ENCODE assay signal across 9 cellular contexts in the genomic region with DNA sequence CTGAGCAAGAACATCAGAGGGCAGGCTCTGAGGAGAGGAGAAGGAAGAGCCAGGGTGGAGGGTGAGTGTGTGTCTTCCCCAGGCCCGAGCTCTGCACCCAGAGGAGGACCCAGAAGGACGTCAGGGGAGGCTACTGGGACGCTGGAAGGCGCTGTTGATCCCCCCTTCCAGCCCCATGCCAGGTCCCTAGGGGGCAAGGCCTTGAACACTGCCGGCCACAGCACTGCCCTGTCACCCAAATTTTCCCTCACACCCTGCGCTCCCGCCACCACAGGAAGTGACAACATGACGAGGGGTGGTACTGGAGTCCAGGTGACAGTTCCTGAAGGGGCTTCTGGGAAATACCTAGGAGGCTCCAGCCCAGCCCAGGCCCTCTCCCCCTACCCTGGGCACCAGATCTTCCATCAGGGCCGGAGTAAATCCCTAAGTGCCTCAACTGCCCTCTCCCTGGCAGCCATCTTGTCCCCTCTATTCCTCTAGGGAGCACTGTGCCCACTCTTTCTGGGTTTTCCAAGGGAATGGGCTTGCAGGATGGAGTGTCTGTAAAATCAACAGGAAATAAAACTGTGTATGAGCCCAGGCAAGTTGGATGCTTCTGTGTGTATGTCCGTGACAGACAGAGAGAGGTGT.
DNase-seq lines count a peak whose midpoint lies in the region; ATAC-seq and FAIRE-seq lines count a peak whose summit lies in the region.
"Had no signal": no experiment of that assay in that cellular context is flagged by ENCODE, and none has a peak within 500 bp of the region (broad histone marks: within the 10 kb centered on the region; RNA-seq: fewer than 3 reads in every experiment).

No MANE protein-coding gene starts in this region.

- no peak for FAIRE-seq in RCC 7860 (lab: Jason Lieb, UNC)
- FAIRE-seq: endometrium had no signal

- no peaks in the 10 kb centered on the region for H3K36me3 Mint-ChIP-seq in T-helper 2 cell treated with Interferon-gamma antibody and Interleukin-4, amounts not matched to agents 5 μg/mL and 100 μg/mL, for 36 hours (ENCODE audit: low read depth)
- peaks cover 0 to 2% of the 10 kb centered on the region in 2 donors for H3K36me3 Mint-ChIP-seq in stimulated activated naive B cell treated with anti-CD40 and anti-IgM and Interleukin-4, amounts not matched to agents 10 μg/mL and 1 μg/mL and 100 μg/mL, for 72 hours

- H3K9me3 ChIP-seq in endocrine pancreas (ENCODE audit: control insufficient read depth, low read length): no peaks in the 10 kb centered on the region

- H3K9me3 Mint-ChIP-seq in T-helper 2 cell treated with Interferon-gamma antibody and Interleukin-4, amounts not matched to agents 5 μg/mL and 100 μg/mL, for 36 hours: no peaks in the 10 kb centered on the region
- H3K9me3 Mint-ChIP-seq in stimulated activated naive B cell treated with anti-CD40 and anti-IgM and Interleukin-4, amounts not matched to agents 10 μg/mL and 1 μg/mL and 100 μg/mL, for 72 hours: no peaks in the 10 kb centered on the region

- H3K36me3 ChIP-seq in endocrine pancreas (ENCODE audit: control insufficient read depth, insufficient read depth, low read length): no peaks in the 10 kb centered on the region

- DNase-seq in T-helper 2 cell treated with Interferon-gamma antibody and Interleukin-4, amounts not matched to agents 5 μg/mL and 100 μg/mL, for 36 hours (ENCODE audit: low spot score): no peak
- DNase-seq in T-helper 2 cell (no peak), SHP77 (lab: John Stamatoyannopoulos, UW) (peak; percentile 80 to 90), RCC 7860 (ENCODE audit: low spot score) (no peak), DMS 273 treated with DMSO at 0.1 percent for 48 hours (lab: John Stamatoyannopoulos, UW) (no peak)
- DNase-seq in stimulated activated naive B cell treated with anti-CD40 and anti-IgM and Interleukin-4, amounts not matched to agents 10 μg/mL and 1 μg/mL and 100 μg/mL, for 72 hours: no peak

- peak overlapping the region; percentile 91 for H3K4me3 Mint-ChIP-seq in T-helper 2 cell treated with Interferon-gamma antibody and Interleukin-4, amounts not matched to agents 5 μg/mL and 100 μg/mL, for 36 hours
- peak overlapping the region; percentile 67 to 71 for H3K4me3 Mint-ChIP-seq in stimulated activated naive B cell treated with anti-CD40 and anti-IgM and Interleukin-4, amounts not matched to agents 10 μg/mL and 1 μg/mL and 100 μg/mL, for 72 hours

- H3K27ac Mint-ChIP-seq in T-helper 2 cell treated with Interferon-gamma antibody and Interleukin-4, amounts not matched to agents 5 μg/mL and 100 μg/mL, for 36 hours: no peak overlapping the region
- peak overlapping the region; percentile 52 for H3K27ac Mint-ChIP-seq in stimulated activated naive B cell treated with anti-CD40 and anti-IgM and Interleukin-4, amounts not matched to agents 10 μg/mL and 1 μg/mL and 100 μg/mL, for 72 hours

- peak overlapping the region; percentile 8 for H3K9ac ChIP-seq in endocrine pancreas (ENCODE audit: control insufficient read depth, insufficient read depth, low read length)

- peaks cover 39% of the 10 kb centered on the region for H3K27me3 Mint-ChIP-seq in T-helper 2 cell treated with Interferon-gamma antibody and Interleukin-4, amounts not matched to agents 5 μg/mL and 100 μg/mL, for 36 hours (ENCODE audit: low read depth)
- H3K27me3 Mint-ChIP-seq in stimulated activated naive B cell treated with anti-CD40 and anti-IgM and Interleukin-4, amounts not matched to agents 10 μg/mL and 1 μg/mL and 100 μg/mL, for 72 hours: peaks cover 46 to 47% of the 10 kb centered on the region in 2 donors

- H3K27me3 ChIP-seq in endocrine pancreas (ENCODE audit: control insufficient read depth, insufficient read depth, low read length): no peaks in the 10 kb centered on the region

- no peak for ATAC-seq in stimulated activated naive B cell treated with anti-CD40 and anti-IgM and Interleukin-4, amounts not matched to agents 10 μg/mL and 1 μg/mL and 100 μg/mL, for 72 hours (replicated peaks)
- no peak for ATAC-seq in GM18873 (IDR thresholded peaks at IDR 0.05; ENCODE audit: low FRiP score, unreplicated experiment)

- H3K4me1 ChIP-seq in endocrine pancreas (ENCODE audit: control insufficient read depth, insufficient read depth, low read length): no peaks in the 10 kb centered on the region

- H3K4me3 ChIP-seq in endocrine pancreas (ENCODE audit: control insufficient read depth, insufficient read depth, low read length): no peak overlapping the region

- peaks cover 41% of the 10 kb centered on the region for H3K4me1 Mint-ChIP-seq in T-helper 2 cell treated with Interferon-gamma antibody and Interleukin-4, amounts not matched to agents 5 μg/mL and 100 μg/mL, for 36 hours (ENCODE audit: low read depth)
- peaks cover 72 to 77% of the 10 kb centered on the region in 2 donors for H3K4me1 Mint-ChIP-seq in stimulated activated naive B cell treated with anti-CD40 and anti-IgM and Interleukin-4, amounts not matched to agents 10 μg/mL and 1 μg/mL and 100 μg/mL, for 72 hours

Comparison
In these comparisons a context has a peak if more than half of its experiments do, and no peak if none do; other contexts are left out.
1. DNase-seq: peak in SHP77 (2 of 2); none in T-helper 2 cell treated with Interferon-gamma antibody and Interleukin-4, amounts not matched to agents 5 μg/mL and 100 μg/mL, for 36 hours (single experiment), T-helper 2 cell (0 of 5), stimulated activated naive B cell treated with anti-CD40 and anti-IgM and Interleukin-4, amounts not matched to agents 10 μg/mL and 1 μg/mL and 100 μg/mL, for 72 hours (single experiment), RCC 7860 (single experiment) and DMS 273 treated with DMSO at 0.1 percent for 48 hours (single experiment).